Comparison of ENCODE assay signal across 33 cellular contexts in genomic region chr2:51998890-51999289, GRCh38.
DNase-seq lines count a peak whose midpoint lies in the region; ATAC-seq and TF ChIP-seq lines count a peak whose summit lies in the region.
"Had no signal": no experiment of that assay in that cellular context is flagged by ENCODE, and none has a peak within 500 bp of the region (broad histone marks: within the 10 kb centered on the region; RNA-seq: fewer than 3 reads in every experiment).

No MANE protein-coding gene starts in this region.

- CTCF ChIA-PET in IMR-90 (lab: Yijun Ruan, JAX), result no interaction called here

- in situ Hi-C loops in IMR-90 (cut with MboI; ENCODE audit: low sequenced_read_pairs), result loop anchor here (25.0 kb wide), 1 partner anchor 1462 kb away; no protein-coding TSS in a partner anchor

- peaks cover 11% of the 10 kb centered on the region for H3K4me1 Mint-ChIP-seq in chondrocyte (ENCODE audit: low read depth)
- H3K4me1 Mint-ChIP-seq: B cell; CD14-positive monocyte; CD4-positive, alpha-beta memory T cell; CD4-positive, CD25-positive, alpha-beta regulatory T cell; CD8-positive, alpha-beta memory T cell had no signal

- intact Hi-C loops in IMR-90 (cut with micrococcal nuclease), result loop anchor here (5.0 to 10.0 kb wide), 3 partner anchors 277 to 1444 kb away; no protein-coding TSS in a partner anchor
- intact Hi-C loops in sigmoid colon (cut with DNase I), result no loop called here

- H2AK9ac ChIP-seq in IMR-90 (replicated peaks; ENCODE audit: low read depth, low read length, poor library complexity), result no peak overlapping the region

- H3K4me1 ChIP-seq in IMR-90 (ENCODE audit: control insufficient read depth, insufficient read depth, low read length) (peaks cover 6% of the 10 kb centered on the region), sigmoid colon (no peaks in the 10 kb centered on the region)
- H3K4me1 ChIP-seq: A549, BE2C, Caco-2 had no signal

- H4K5ac ChIP-seq in IMR-90 (ENCODE audit: low read depth, low read length), result no peak overlapping the region

- H2AK5ac ChIP-seq in IMR-90 (ENCODE audit: low read depth, low read length), result no peak overlapping the region

- no peak for TF ChIP-seq EP300 in sigmoid colon (IDR thresholded peaks at IDR 0.05)

- H2BK15ac ChIP-seq in IMR-90 (ENCODE audit: low read depth, low read length), result no peak overlapping the region; the same call in 2 of the 3 replicates

- H3K4me3 Mint-ChIP-seq in chondrocyte (ENCODE audit: unreplicated experiment), result no peak overlapping the region
- H3K4me3 Mint-ChIP-seq: B cell; CD14-positive monocyte; CD4-positive, alpha-beta memory T cell; CD4-positive, alpha-beta T cell; CD4-positive, CD25-positive, alpha-beta regulatory T cell; CD8-positive, alpha-beta memory T cell; CD8-positive, alpha-beta T cell had no signal

- peak overlapping the region; percentile 40 for H4K91ac ChIP-seq in IMR-90 (ENCODE audit: insufficient read depth, low read depth, low read length)

- ATAC-seq in IMR-90 (ENCODE audit: low read depth) (no peak), esophagus mucosa (no peak), HG03139 (IDR thresholded peaks at IDR 0.05; ENCODE audit: unreplicated experiment) (no peak)
- ATAC-seq: A549; CD8-positive, alpha-beta T cell had no signal

- POLR2A ChIA-PET in IMR-90 (lab: Charles Lee; ENCODE audit: unreplicated experiment), result no interaction called here

- H3K9me1 ChIP-seq in IMR-90 (ENCODE audit: insufficient read depth, low read length), result peaks cover 8% of the 10 kb centered on the region; the same call in 1 of the 2 replicates

- peaks cover 13% of the 10 kb centered on the region for H3K9me3 Mint-ChIP-seq in chondrocyte (ENCODE audit: low read depth)

- dilution Hi-C loops in IMR-90 (cut with HindIII; ENCODE audit: low sequenced_read_pairs, unreplicated experiment), result no loop called here

- H3K4ac ChIP-seq in IMR-90 (ENCODE audit: low read depth, low read length), result peak overlapping the region; percentile 62; the same call in 1 of the 2 replicates

- TF ChIP-seq POLR2A in IMR-90 (IDR thresholded peaks at IDR 0.05; ENCODE audit: low read depth, low read length) (no peak), sigmoid colon (IDR thresholded peaks at IDR 0.05) (no peak)

- H2BK120ac ChIP-seq in IMR-90 (ENCODE audit: low read depth, low read length), result peak overlapping the region; percentile 43

- TF ChIP-seq CTCF in IMR-90 (conservative IDR thresholded peaks at IDR 0.05; ENCODE audit: low read depth, low read length) (no peak), chondrocyte (IDR thresholded peaks at IDR 0.05) (no peak), sigmoid colon (IDR thresholded peaks at IDR 0.05) (no peak)

- H2BK20ac ChIP-seq in IMR-90 (ENCODE audit: low read depth, low read length), result no peak overlapping the region

- WGBS in IMR-90 (ENCODE audit: extremely low coverage in 2 of 2, insufficient read length in 1 of 2), 2 experiments, result no CpG with 5 or more reads among the region's 3 CpGs
- 91 to 94% methylated on average over 3 of the region's 3 CpGs for WGBS in sigmoid colon, 2 donors

- H4K20me1 ChIP-seq in IMR-90 (ENCODE audit: insufficient read depth, low read length), result no peaks in the 10 kb centered on the region
- H4K20me1 ChIP-seq: BLaER1; BLaER1 treated with 17β-estradiol and CSF1 and Interleukin-3, amounts not matched to agents 10 nM and 100 nM had no signal

- H3K27ac ChIP-seq in IMR-90 (ENCODE audit: insufficient read depth, low read length) (no peak overlapping the region), sigmoid colon (no peak overlapping the region)
- H3K27ac ChIP-seq: 22Rv1; A549; BLaER1; BLaER1 treated with 17β-estradiol and CSF1 and Interleukin-3, amounts not matched to agents 10 nM and 100 nM; C4-2B had no signal

- H3K56ac ChIP-seq in IMR-90 (ENCODE audit: extremely low read depth, insufficient read depth, low read length), result no peak overlapping the region

- H3K14ac ChIP-seq in IMR-90 (replicated peaks; ENCODE audit: low read depth, low read length), result no peak overlapping the region

- DNase-seq in IMR-90 (no peak), chondrocyte (ENCODE audit: low spot score) (peak; percentile 80), sigmoid colon (peak; percentile 54), NCI-H1694 treated with DMSO at 0.1 percent for 48 hours (lab: John Stamatoyannopoulos, UW) (no peak)
- DNase-seq: 8988T; ACHN; AML-193; BE2C; C1 segment of cervical spinal cord; Caco-2; Calu3; CD4-positive, alpha-beta T cell; CD4-positive, CD25-positive, alpha-beta regulatory T cell; CD8-positive, alpha-beta T cell; COR-L47; DMS 273 treated with DMSO at 0.1 percent for 48 hours; DMS153; DMS53; DMS79; DMS79 treated with DMSO at 0.1 percent for 48 hours; DND-41; EL had no signal

- H3K9me3 ChIP-seq in IMR-90 (ENCODE audit: control insufficient read depth, insufficient read depth, low read length), result no peaks in the 10 kb centered on the region
- no peaks in the 10 kb centered on the region for H3K9me3 ChIP-seq in sigmoid colon
- H3K9me3 ChIP-seq: A549, BE2C, BLaER1, Caco-2 had no signal

- H3K18ac ChIP-seq in IMR-90 (ENCODE audit: low read depth, low read length), result no peak overlapping the region

- BruUV-seq in IMR-90 (replicated peaks; lab: Mats Ljungman, UMichigan), result no TSS peak

- H3K4me3 ChIP-seq in IMR-90 (ENCODE audit: insufficient read depth, low read depth, low read length) (no peak overlapping the region), sigmoid colon (no peak overlapping the region)
- H3K4me3 ChIP-seq: A549; BLaER1; BLaER1 treated with 17β-estradiol and CSF1 and Interleukin-3, amounts not matched to agents 10 nM and 100 nM had no signal

- no peak overlapping the region for H3K27ac Mint-ChIP-seq in chondrocyte (ENCODE audit: unreplicated experiment)
- H3K27ac Mint-ChIP-seq: B cell; CD4-positive, alpha-beta memory T cell; CD4-positive, alpha-beta T cell; CD4-positive, CD25-positive, alpha-beta regulatory T cell; CD8-positive, alpha-beta memory T cell; CD8-positive, alpha-beta T cell had no signal

- H3K27me3 ChIP-seq in IMR-90 (ENCODE audit: control insufficient read depth, insufficient read depth, low read length) (no peaks in the 10 kb centered on the region), sigmoid colon (no peaks in the 10 kb centered on the region)
- H3K27me3 ChIP-seq: BE2C; BLaER1; BLaER1 treated with 17β-estradiol and CSF1 and Interleukin-3, amounts not matched to agents 10 nM and 100 nM had no signal

- H3K9ac ChIP-seq in IMR-90 (ENCODE audit: low read depth, low read length), result no peak overlapping the region
- H3K9ac ChIP-seq: BLaER1; BLaER1 treated with 17β-estradiol and CSF1 and Interleukin-3, amounts not matched to agents 10 nM and 100 nM had no signal

- TF ChIP-seq RAD21 in IMR-90 (IDR thresholded peaks at IDR 0.05; ENCODE audit: low read length), result no peak

- no peaks in the 10 kb centered on the region for H3K27me3 Mint-ChIP-seq in chondrocyte (ENCODE audit: low read depth)
- H3K27me3 Mint-ChIP-seq: B cell; CD4-positive, alpha-beta memory T cell; CD4-positive, alpha-beta T cell; CD4-positive, CD25-positive, alpha-beta regulatory T cell; CD8-positive, alpha-beta memory T cell had no signal

- H3K36me3 ChIP-seq in IMR-90 (ENCODE audit: control insufficient read depth, insufficient read depth, low read length) (no peaks in the 10 kb centered on the region), sigmoid colon (no peaks in the 10 kb centered on the region)
- H3K36me3 ChIP-seq: BE2C; BLaER1; BLaER1 treated with 17β-estradiol and CSF1 and Interleukin-3, amounts not matched to agents 10 nM and 100 nM had no signal

- H3K4me2 ChIP-seq in IMR-90 (ENCODE audit: low read depth, low read length), result no peak overlapping the region
- H3K4me2 ChIP-seq: A549; BLaER1; BLaER1 treated with 17β-estradiol and CSF1 and Interleukin-3, amounts not matched to agents 10 nM and 100 nM had no signal

- no peak overlapping the region for H2AFZ ChIP-seq in IMR-90 (replicated peaks; ENCODE audit: low read length, poor library complexity)

- no peak overlapping the region for H2BK5ac ChIP-seq in IMR-90 (ENCODE audit: low read depth, low read length, poor library complexity, severe bottlenecking)

- H3K36me3 Mint-ChIP-seq in chondrocyte (ENCODE audit: low read depth), result no peaks in the 10 kb centered on the region
- H3K36me3 Mint-ChIP-seq: CD14-positive monocyte; CD4-positive, alpha-beta memory T cell; CD4-positive, CD25-positive, alpha-beta regulatory T cell; CD8-positive, alpha-beta memory T cell; CD8-positive, alpha-beta T cell had no signal

- no peak overlapping the region for H4K8ac ChIP-seq in IMR-90 (ENCODE audit: low read depth in 2 of 2, low read length in 2 of 2)

- no peaks in the 10 kb centered on the region for H3K79me1 ChIP-seq in IMR-90 (ENCODE audit: low read depth in 1 of 2, low read length in 2 of 2)

- no peak overlapping the region for H3K23ac ChIP-seq in IMR-90 (ENCODE audit: low read depth, low read length)

TF ChIP-seq in IMR-90, 13 proteins besides CTCF, POLR2A, EP300 and RAD21:
- TF ChIP-seq MAZ (IDR thresholded peaks at IDR 0.05; ENCODE audit: borderline replicate concordance, low read depth, low read length), result no peak
- no peak for TF ChIP-seq SMC3 (IDR thresholded peaks at IDR 0.05; ENCODE audit: low read depth, low read length)
- TF ChIP-seq CEBPB (IDR thresholded peaks at IDR 0.05; ENCODE audit: low read depth, low read length), result no peak
- no peak for TF ChIP-seq FOS (IDR thresholded peaks at IDR 0.05; ENCODE audit: low read depth, low read length)
- TF ChIP-seq RCOR1 (IDR thresholded peaks at IDR 0.05; ENCODE audit: insufficient replicate concordance, low read length), result no peak
- TF ChIP-seq, protein P1, sequence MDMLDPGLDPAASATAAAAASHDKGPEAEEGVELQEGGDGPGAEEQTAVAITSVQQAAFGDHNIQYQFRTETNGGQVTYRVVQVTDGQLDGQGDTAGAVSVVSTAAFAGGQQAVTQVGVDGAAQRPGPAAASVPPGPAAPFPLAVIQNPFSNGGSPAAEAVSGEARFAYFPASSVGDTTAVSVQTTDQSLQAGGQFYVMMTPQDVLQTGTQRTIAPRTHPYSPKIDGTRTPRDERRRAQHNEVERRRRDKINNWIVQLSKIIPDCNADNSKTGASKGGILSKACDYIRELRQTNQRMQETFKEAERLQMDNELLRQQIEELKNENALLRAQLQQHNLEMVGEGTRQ (IDR thresholded peaks at IDR 0.05; ENCODE audit: low read depth, low read length), result no peak
- TF ChIP-seq NFE2L2 (IDR thresholded peaks at IDR 0.05; ENCODE audit: low read depth, low read length), result no peak

Comparison
In these comparisons a context has a peak if more than half of its experiments do, and no peak if none do; other contexts are left out.
1. DNase-seq: peak in chondrocyte (single experiment) and sigmoid colon (single experiment); none in IMR-90 (single experiment) and NCI-H1694 treated with DMSO at 0.1 percent for 48 hours (single experiment).